In the genomic region with DNA sequence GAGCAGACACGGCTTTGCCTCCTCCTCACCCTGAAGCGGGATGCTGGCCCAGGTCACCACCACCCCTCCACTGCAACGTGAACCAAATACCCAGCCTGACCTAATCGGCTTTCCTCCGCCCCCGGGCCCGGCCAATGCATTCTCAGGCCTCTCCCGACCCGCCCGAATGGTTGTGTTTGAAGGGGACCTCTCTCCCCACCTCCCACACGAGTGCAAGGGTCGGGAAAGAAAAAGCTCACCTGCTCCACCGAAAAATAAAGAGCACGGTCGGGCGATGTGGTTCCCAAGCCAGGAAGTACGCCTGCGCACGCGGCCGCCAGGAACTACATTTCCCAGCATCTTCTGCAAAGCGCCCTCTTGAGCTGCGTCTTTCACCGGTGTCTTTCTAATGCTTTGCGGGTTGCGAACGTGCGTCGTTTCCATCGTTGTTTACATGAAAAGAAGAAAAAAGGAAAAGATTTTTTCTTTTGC, we compare ENCODE assay signal across 9 cellular contexts. TPM values are rescaled to one million over a fixed set of nuclear protein-coding genes. Genes with fewer than 3 reads are reported as not detected.
DNase-seq lines count a peak whose midpoint lies in the region; ATAC-seq lines count a peak whose summit lies in the region.
"Had no signal": no experiment of that assay in that cellular context is flagged by ENCODE, and none has a peak within 500 bp of the region (broad histone marks: within the 10 kb centered on the region; RNA-seq: fewer than 3 reads in every experiment).

Gene ZNF883 (minus strand): TSS at position 282 of the 471 bp plus-strand sequence.

- DNase-seq in EL (peak; percentile 67), NCI-H524 treated with DMSO at 0.1 percent for 48 hours (lab: John Stamatoyannopoulos, UW) (peak; percentile 29), amniotic stem cell (lab: John Stamatoyannopoulos, UW) (peak; percentile 5), right cardiac atrium (peak; percentile 59 to 87 (median 85)), posterior vena cava (ENCODE audit: low spot score) (peak; percentile 82)
- DNase-seq in activated CD4-positive, CD25-positive, alpha-beta regulatory T cell (lab: John Stamatoyannopoulos, UW): no peak

- peak within 1 kb of the TSS; percentile 76 for H3K4me3 ChIP-seq in right cardiac atrium (ENCODE audit: low read length)

- no peak within 1 kb of the TSS for H3K27ac ChIP-seq in right cardiac atrium (ENCODE audit: low read length)

- no peaks in the 10 kb centered on the region for H3K4me1 ChIP-seq in right cardiac atrium (ENCODE audit: control insufficient read depth, insufficient read depth, low read length)

- ATAC-seq in right cardiac atrium (peak; percentile 78 to 81), HG03159 (IDR thresholded peaks at IDR 0.05; ENCODE audit: unreplicated experiment) (no peak), HG03469 (IDR thresholded peaks at IDR 0.05; ENCODE audit: unreplicated experiment) (no peak)

- no peaks in the 10 kb centered on the region for H3K27me3 ChIP-seq in right cardiac atrium (ENCODE audit: control insufficient read depth, insufficient read depth)

- intact Hi-C loops in right cardiac atrium (cut with DNase I) (no loop called here), posterior vena cava (cut with DNase I) (loop anchor here in 1 of 2 donors (1.0 kb wide), 1 partner anchor 36 kb away; no protein-coding TSS in a partner anchor)

- peaks cover 3% of the 10 kb centered on the region for H3K9me3 ChIP-seq in right cardiac atrium (ENCODE audit: control insufficient read depth, low read length)

- 2% methylated on average over 30 of the region's 30 CpGs for WGBS in right cardiac atrium

RNA-seq across cellular contexts. Expression of gene ZNF883, which starts in this region (rescaled TPM):
- total RNA-seq in right cardiac atrium (10 to 100 TPM in 1 of 4 donors, 1 to 10 TPM in 3; 6.3 to 11.9 (median 7.0) TPM), posterior vena cava (1 to 10 TPM; 2.1 to 3.2 TPM)
- polyA plus RNA-seq in right cardiac atrium: 8.3 TPM
- total RNA-seq: NCI-H460 had no signal

Comparison
In these comparisons a context has a peak if more than half of its experiments do, and no peak if none do; other contexts are left out.
1. DNase-seq: peak in EL (single experiment), NCI-H524 treated with DMSO at 0.1 percent for 48 hours (single experiment), amniotic stem cell (single experiment), right cardiac atrium (3 of 3) and posterior vena cava (single experiment); none in activated CD4-positive, CD25-positive, alpha-beta regulatory T cell (0 of 4).
2. ATAC-seq: peak in right cardiac atrium (2 of 2); none in HG03159 (single experiment) and HG03469 (single experiment).